9 cellular contexts compared by ENCODE assay signal in genomic region chr14:44149597-44149996, GRCh38.
DNase-seq lines count a peak whose midpoint lies in the region; ATAC-seq, FAIRE-seq and TF ChIP-seq lines count a peak whose summit lies in the region.
"Had no signal": no experiment of that assay in that cellular context is flagged by ENCODE, and none has a peak within 500 bp of the region (broad histone marks: within the 10 kb centered on the region; RNA-seq: fewer than 3 reads in every experiment).

No MANE protein-coding gene starts in this region.

- ATAC-seq in RWPE2 (ENCODE audit: low read depth) (peak; percentile 70; the same call in 2 of the 3 replicates), left lobe of liver (peak; percentile 81)

- TF ChIP-seq CTCF in GM12865 (IDR thresholded peaks at IDR 0.05; ENCODE audit: insufficient read depth, low read depth, low read length, missing control alignments) (no peak), RWPE2 (IDR thresholded peaks at IDR 0.05; ENCODE audit: poor library complexity, severe bottlenecking) (peak; percentile 73), GM20000 (IDR thresholded peaks at IDR 0.05; ENCODE audit: extremely low read depth, missing control alignments) (no peak)

- H3K27ac ChIP-seq in RWPE2 (ENCODE audit: poor library complexity, severe bottlenecking) = no peak overlapping the region

- no peaks in the 10 kb centered on the region for H3K27me3 ChIP-seq in RWPE2 (ENCODE audit: insufficient read depth, poor library complexity, severe bottlenecking)

- H3K4me3 ChIP-seq in GM12865 (ENCODE audit: low read depth, low read length) (no peak overlapping the region), RWPE2 (ENCODE audit: severe bottlenecking) (no peak overlapping the region)

- H3K36me3 ChIP-seq in RWPE2 (ENCODE audit: low read depth) = no peaks in the 10 kb centered on the region

- DNase-seq in GM12865 (ENCODE audit: low read depth) = peak; percentile 0
- DNase-seq in LoVo (ENCODE audit: low spot score) = peak; percentile 30
- DNase-seq in RWPE2 (ENCODE audit: low spot score) = no peak
- peak; percentile 45 for DNase-seq in left lobe of liver (ENCODE audit: low spot score)
- no peak for DNase-seq in GM20000 (ENCODE audit: low spot score)
- no peak for DNase-seq in stimulated activated CD4-positive, alpha-beta T cell treated with anti-CD3 and anti-CD28 coated beads, Interleukin-2, amount 100 ng/mL, for 48 hours
- DNase-seq in H54 (ENCODE audit: insufficient read length, low spot score) = no peak
- DNase-seq in cerebellar nuclear complex (lab: John Stamatoyannopoulos, UW) = no peak

- no peaks in the 10 kb centered on the region for H3K9me3 ChIP-seq in RWPE2 (ENCODE audit: severe bottlenecking)

- FAIRE-seq in H54 (lab: Jason Lieb, UNC) = no peak
- FAIRE-seq: TTC549 had no signal

- H3K4me1 ChIP-seq in RWPE2 (ENCODE audit: insufficient read depth, poor library complexity, severe bottlenecking) = no peaks in the 10 kb centered on the region

- TF ChIP-seq POLR2A in H54 (IDR thresholded peaks at IDR 0.05; ENCODE audit: low read depth, low read length) = no peak

Comparison
In these comparisons a context has a peak if more than half of its experiments do, and no peak if none do; other contexts are left out.
1. DNase-seq: peak in GM12865 (single experiment), LoVo (single experiment) and left lobe of liver (single experiment); none in RWPE2 (single experiment), GM20000 (single experiment), stimulated activated CD4-positive, alpha-beta T cell treated with anti-CD3 and anti-CD28 coated beads, Interleukin-2, amount 100 ng/mL, for 48 hours (0 of 2), H54 (single experiment) and cerebellar nuclear complex (0 of 2).